Comparison of ENCODE assay signal across 6 cellular contexts in the genomic region with DNA sequence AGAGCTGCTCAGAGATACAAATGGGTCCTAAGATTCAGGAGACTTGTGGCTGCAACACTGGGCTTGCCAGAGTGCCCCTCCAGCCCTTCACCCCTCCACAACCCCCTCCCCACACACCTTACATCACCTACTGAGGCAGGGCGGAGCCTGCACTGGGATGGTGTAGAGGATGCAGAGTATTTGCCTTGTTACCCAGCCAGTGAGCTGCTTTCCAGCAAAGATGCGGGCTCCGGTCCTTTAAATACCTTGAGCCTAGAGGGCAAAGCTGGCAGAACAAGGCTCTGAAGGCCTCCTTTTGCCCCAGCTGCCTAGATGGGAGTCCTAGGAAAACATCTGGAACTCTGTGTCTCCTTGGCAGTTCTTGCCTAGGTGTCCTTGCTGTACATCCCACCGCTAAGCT. TPM values are rescaled to one million over a fixed set of nuclear protein-coding genes. Genes with fewer than 3 reads are reported as not detected.
"Had no signal": no experiment of that assay in that cellular context is flagged by ENCODE, and none has a peak within 500 bp of the region (broad histone marks: within the 10 kb centered on the region; RNA-seq: fewer than 3 reads in every experiment).

No MANE protein-coding gene starts in this region.

- H2AFZ ChIP-seq: GM23338 had no signal

- DNase-seq: H9, HCEC 1CT had no signal

- H3K4me2 ChIP-seq: GM23338 had no signal

- H3K4me3 ChIP-seq: GM23338, K562 had no signal

RNA-seq across cellular contexts. Expression of a gene that starts 34.7 kb away (rescaled TPM):
- polyA plus RNA-seq: GM23338, H1, IMR-90 had no signal
